Comparison of ENCODE assay signal across 27 cellular contexts in the genomic region with DNA sequence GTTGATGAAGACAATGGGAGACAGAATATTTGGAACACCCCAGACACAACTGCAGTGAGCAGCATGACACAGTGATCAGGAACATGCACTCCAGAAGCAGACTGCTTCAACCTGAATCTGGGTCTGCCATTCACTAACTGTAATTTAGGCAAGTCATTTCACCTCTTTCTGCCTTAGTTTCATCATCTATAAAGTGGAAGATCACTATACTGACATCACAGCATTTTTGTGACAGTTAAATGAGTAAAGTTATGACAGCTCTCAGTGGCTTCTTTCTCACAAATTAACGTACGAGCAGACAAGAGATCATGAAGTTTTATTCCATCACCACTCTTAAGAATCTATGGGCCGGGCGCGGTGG. TPM values are rescaled to one million over a fixed set of nuclear protein-coding genes. Genes with fewer than 3 reads are reported as not detected.
DNase-seq lines count a peak whose midpoint lies in the region; ATAC-seq, FAIRE-seq and TF ChIP-seq lines count a peak whose summit lies in the region.
"Had no signal": no experiment of that assay in that cellular context is flagged by ENCODE, and none has a peak within 500 bp of the region (broad histone marks: within the 10 kb centered on the region; RNA-seq: fewer than 3 reads in every experiment).

No MANE protein-coding gene starts in this region.

- H3K4me3 ChIP-seq in K562 = no peak overlapping the region
- H3K4me3 ChIP-seq in mesodermal cell (ENCODE audit: extremely low read depth, insufficient read depth, low read length, poor library complexity, severe bottlenecking) = no peak overlapping the region
- H3K4me3 ChIP-seq: body of pancreas had no signal

- H3K4me2 ChIP-seq in K562 (ENCODE audit: insufficient read depth, low read length) = no peak overlapping the region

- TF ChIP-seq CTCF in HFFc6 (IDR thresholded peaks at IDR 0.05) = no peak
- TF ChIP-seq CTCF in K562 (IDR thresholded peaks at IDR 0.05 in 2 of 3, conservative IDR thresholded peaks at IDR 0.05 in 1 of 3; ENCODE audit: insufficient read depth in 2 of 3, low read depth in 1 of 3, low read length in 3 of 3) = no peak

- H3K27ac Mint-ChIP-seq in activated CD4-positive, alpha-beta T cell treated with anti-CD3 and anti-CD28 coated beads for 36 hours = peak overlapping the region; percentile 7
- H3K27ac Mint-ChIP-seq in HFFc6 = peak overlapping the region; percentile 92
- H3K27ac Mint-ChIP-seq: IgD-negative memory B cell, memory B cell, type B pancreatic cell had no signal

- H3K4me1 ChIP-seq in K562 (replicated peaks in 1 of 2; ENCODE audit: control insufficient read depth in 2 of 2, insufficient read depth in 2 of 2, low read length in 2 of 2) (peaks cover 20 to 30% of the 10 kb centered on the region in 2 experiments; a peak in 3 of 5 replicates), mesodermal cell (ENCODE audit: control insufficient read depth, insufficient read depth, low read length, poor library complexity, severe bottlenecking) (peaks cover 15% of the 10 kb centered on the region)
- H3K4me1 ChIP-seq: body of pancreas, parathyroid adenoma had no signal

- no peak overlapping the region for H3K4me3 Mint-ChIP-seq in activated CD4-positive, alpha-beta T cell treated with anti-CD3 and anti-CD28 coated beads for 36 hours
- H3K4me3 Mint-ChIP-seq in HFFc6 = peak overlapping the region; percentile 44
- H3K4me3 Mint-ChIP-seq: IgD-negative memory B cell; memory B cell; naive thymus-derived CD8-positive, alpha-beta T cell; type B pancreatic cell had no signal

- H2AFZ ChIP-seq in K562 (ENCODE audit: low read depth, low read length) = no peak overlapping the region
- H2AFZ ChIP-seq: parathyroid adenoma had no signal

- H3K9me1 ChIP-seq in K562 (ENCODE audit: control insufficient read depth, insufficient read depth, low read length) = no peaks in the 10 kb centered on the region

- intact Hi-C loops in activated CD4-positive, alpha-beta T cell treated with anti-CD3 and anti-CD28 coated beads for 36 hours (cut with DNase I, micrococcal nuclease) = loop anchor here in 1 of 2 experiments (5.0 kb wide), 1 partner anchor 53 kb away; the partner anchor contains the start of gene NSUN4
- intact Hi-C loops in K562 (cut with micrococcal nuclease) = loop anchor here (10.0 kb wide), 1 partner anchor 56 kb away; the partner anchor contains the start of gene NSUN4

- 87% methylated on average over 5 of the region's 5 CpGs for WGBS in K562 (ENCODE audit: insufficient coverage, low coverage, missing lambda C conversion rate)
- WGBS in mesodermal cell (ENCODE audit: insufficient coverage in 2 of 2), 2 experiments = 82% methylated on average over 4 of the region's 5 CpGs; no CpG with 5 or more reads in 1 of the 2 experiments

- ATAC-seq in activated CD4-positive, alpha-beta T cell treated with anti-CD3 and anti-CD28 coated beads for 36 hours = no peak
- ATAC-seq in K562 = peak; percentile 10
- ATAC-seq: body of pancreas; naive thymus-derived CD8-positive, alpha-beta T cell had no signal

- no peak overlapping the region for H3K9ac ChIP-seq in K562 (ENCODE audit: insufficient read depth in 1 of 2, low read depth in 2 of 2, low read length in 2 of 2)
- H3K9ac ChIP-seq: parathyroid adenoma had no signal

- DNase-seq in activated CD4-positive, alpha-beta T cell treated with anti-CD3 and anti-CD28 coated beads for 36 hours = no peak
- no peak for DNase-seq in activated CD4-positive, alpha-beta T cell treated with anti-CD3 and anti-CD28 coated beads, Interleukin-2, amount 50 U/mL, for 1 hour
- DNase-seq in HFFc6 (no peak), K562 (ENCODE audit: extremely low read depth in 1 of 4, low spot score in 3 of 4) (no peak), cerebellum (ENCODE audit: low spot score) (no peak)
- no peak for DNase-seq in stimulated activated CD4-positive, alpha-beta T cell treated with anti-CD3 and anti-CD28 coated beads, Interleukin-2, amount 100 ng/mL, for 48 hours
- no peak for DNase-seq in stimulated activated CD4-positive, alpha-beta T cell treated with anti-CD3 and anti-CD28 coated beads, Interleukin-12 subunit alpha, Interleukin-12 subunit beta, amount 100 ng/mL, for 4 hours
- DNase-seq: activated CD4-positive, CD25-positive, alpha-beta regulatory T cell treated with anti-CD3 and anti-CD28 coated beads, Interleukin-2, amount 50 U/mL, for 72 hours; activated CD8-positive, alpha-beta memory T cell treated with anti-CD3 and anti-CD28 coated beads, Interleukin-2, amount 50 U/mL, for 48 hours; activated naive CD4-positive, alpha-beta T cell treated with Interleukin-2 at 50 U/mL for 16 hours; body of pancreas; C1 segment of cervical spinal cord; foreskin melanocyte; H7; kidney; MM.1S; naive thymus-derived CD8-positive, alpha-beta T cell; NCI-H1694; NCI-H774; stimulated activated CD4-positive, alpha-beta T cell treated with anti-CD3 and anti-CD28 coated beads, Interleukin-4, amount 100 ng/mL, for 1 hour had no signal

- TF ChIP-seq RAD21 in K562 (CRISPR knock-in tag; conservative IDR thresholded peaks at IDR 0.05 in 1 of 2, IDR thresholded peaks at IDR 0.05 in 1 of 2) = no peak

- H3K36me3 Mint-ChIP-seq in activated CD4-positive, alpha-beta T cell treated with anti-CD3 and anti-CD28 coated beads for 36 hours (ENCODE audit: low read depth) = peaks cover 29% of the 10 kb centered on the region
- peaks cover 36% of the 10 kb centered on the region for H3K36me3 Mint-ChIP-seq in HFFc6 (ENCODE audit: low read depth)
- H3K36me3 Mint-ChIP-seq: IgD-negative memory B cell had no signal

- H3K27me3 ChIP-seq in K562 (ENCODE audit: control insufficient read depth in 2 of 2, insufficient read depth in 2 of 2, low read length in 2 of 2) = no peaks in the 10 kb centered on the region
- H3K27me3 ChIP-seq: body of pancreas had no signal

- FAIRE-seq in K562 (lab: Jason Lieb, UNC) = no peak
- FAIRE-seq: A204.1, D721Med, kidney had no signal

- H3K27ac ChIP-seq in K562 (ENCODE audit: extremely low read depth, low read depth, low read length) (no peak overlapping the region; the same call in 2 of the 3 replicates), mesodermal cell (ENCODE audit: low read depth, low read length, severe bottlenecking) (peak overlapping the region; percentile 49)
- H3K27ac ChIP-seq: body of pancreas, parathyroid adenoma had no signal

- no peaks in the 10 kb centered on the region for H3K27me3 Mint-ChIP-seq in activated CD4-positive, alpha-beta T cell treated with anti-CD3 and anti-CD28 coated beads for 36 hours
- H3K27me3 Mint-ChIP-seq in HFFc6 (ENCODE audit: insufficient read depth) = peaks cover 2% of the 10 kb centered on the region; the same call in 1 of the 2 replicates
- H3K27me3 Mint-ChIP-seq: IgD-negative memory B cell; memory B cell; naive thymus-derived CD8-positive, alpha-beta T cell; type B pancreatic cell had no signal

- CTCF ChIA-PET in activated CD4-positive, alpha-beta T cell treated with anti-CD3 and anti-CD28 coated beads for 36 hours (lab: Charles Lee) = no interaction called here
- CTCF ChIA-PET in K562 (lab: Yijun Ruan, JAX; ENCODE audit: low intra/inter-chr PET ratio) = no interaction called here

- H4K20me1 ChIP-seq in K562 (replicated peaks; ENCODE audit: control insufficient read depth, insufficient read depth, low read length) = no peaks in the 10 kb centered on the region

- H3K9me3 Mint-ChIP-seq in activated CD4-positive, alpha-beta T cell treated with anti-CD3 and anti-CD28 coated beads for 36 hours (ENCODE audit: low read depth) = no peaks in the 10 kb centered on the region
- no peaks in the 10 kb centered on the region for H3K9me3 Mint-ChIP-seq in HFFc6
- H3K9me3 Mint-ChIP-seq: IgD-negative memory B cell; memory B cell; naive thymus-derived CD8-positive, alpha-beta T cell; type B pancreatic cell had no signal

- H3K9me3 ChIP-seq in K562 (replicated peaks; ENCODE audit: control insufficient read depth, insufficient read depth, low read depth, low read length) (no peaks in the 10 kb centered on the region), mesodermal cell (ENCODE audit: control insufficient read depth, low read length) (no peaks in the 10 kb centered on the region)
- H3K9me3 ChIP-seq: body of pancreas had no signal

- POLR2A ChIA-PET in activated CD4-positive, alpha-beta T cell treated with anti-CD3 and anti-CD28 coated beads for 36 hours (lab: Charles Lee) = no interaction called here
- POLR2A ChIA-PET in K562 (lab: Yijun Ruan, JAX) = interaction anchor here (0.6 to 22.6 kb wide), 4 partner anchors 2 to 34 kb away, joined by 5 to 410 read pairs (median 228); partner anchors contain the start of genes LRRC41 and UQCRH

- H3K36me3 ChIP-seq in K562 (ENCODE audit: control insufficient read depth, insufficient read depth, low read length) (peaks cover 66% of the 10 kb centered on the region), mesodermal cell (ENCODE audit: control insufficient read depth, insufficient read depth, low read length) (peaks cover 62% of the 10 kb centered on the region)

- peaks cover 21% of the 10 kb centered on the region for H3K4me1 Mint-ChIP-seq in activated CD4-positive, alpha-beta T cell treated with anti-CD3 and anti-CD28 coated beads for 36 hours
- peaks cover 44% of the 10 kb centered on the region for H3K4me1 Mint-ChIP-seq in HFFc6 (ENCODE audit: low read depth)
- H3K4me1 Mint-ChIP-seq: IgD-negative memory B cell, memory B cell had no signal

- BruUV-seq in K562 (replicated peaks; lab: Mats Ljungman, UMichigan) = no TSS peak

- in situ Hi-C loops in K562 (cut with MboI) = no loop called here

- TF ChIP-seq POLR2A in K562 (conservative IDR thresholded peaks at IDR 0.05) = no peak

- TF ChIP-seq EP300 in K562 (IDR thresholded peaks at IDR 0.05; ENCODE audit: low read length) = no peak; the same call in 1 of the 2 replicates

- no peaks in the 10 kb centered on the region for H3K79me2 ChIP-seq in K562 (ENCODE audit: control insufficient read depth, insufficient read depth, low read length)
- H3K79me2 ChIP-seq: parathyroid adenoma had no signal

RNA-seq across cellular contexts. Expression of gene LRRC41, which starts 14.3 kb away (rescaled TPM):
- total RNA-seq in activated CD4-positive, alpha-beta T cell treated with anti-CD3 and anti-CD28 coated beads for 36 hours = 10 to 100 TPM; 33.4 to 34.7 TPM
- 100 to 1,000 TPM in 4 of 6 experiments, 10 to 100 TPM in 2; 93.9 to 118 (median 104) TPM for total RNA-seq in HFFc6 (2021; fragmentation: NEBNext Ultra II Directional; extraction: Animal tissue kit (Norgen Biotek cat#: 25700))
- total RNA-seq in K562 (2011; cell fraction: chromatin; rRNA removed; ENCODE audit: low replicate concordance) = 66.5 and 77.9 TPM in 2 replicates
- 55.3 and 56.5 TPM in 2 replicates for total RNA-seq in K562 (2011; cell fraction: nucleolus; rRNA removed)
- 56.4 and 78.1 TPM in 2 replicates for total RNA-seq in K562 (2011; cell fraction: nucleoplasm; rRNA removed)
- total RNA-seq in K562 (2014; rRNA removed) = 49.0 and 61.0 TPM in 2 replicates
- total RNA-seq in K562 (2014; rRNA removed; fragmentation: Illumina TruSeq; extraction: Trizol) = 27.2 and 30.7 TPM in 2 replicates
- 47.1 and 49.7 TPM in 2 replicates for total RNA-seq in K562 (2015; rRNA removed; fragmentation: Illumina TruSeq; extraction: Trizol)
- total RNA-seq in K562 (2021) = 64.3 and 64.7 TPM in 2 replicates
- 39.6 and 70.2 TPM in 2 replicates for polyA plus RNA-seq in K562 (2011; rRNA removed)
- polyA plus RNA-seq in K562 (2011; cell fraction: cytosol; rRNA removed) = 74.3 and 85.0 TPM in 2 replicates
- polyA plus RNA-seq in K562 (2011; cell fraction: nucleus; rRNA removed) = 66.4 and 77.5 TPM in 2 replicates
- polyA plus RNA-seq in K562 (2012) = 36.7 and 72.3 TPM in 2 replicates
- 52.3 and 56.7 TPM in 2 replicates for polyA plus RNA-seq in K562 (2014; fragmentation: Illumina TruSeq; extraction: Trizol)
- polyA plus RNA-seq in K562 (2014; fragmentation: Nextera tagmentation; extraction: Ambion mirVana) = 10 to 100 TPM; 10.5 to 11.7 TPM
- polyA plus RNA-seq in K562 (2014; rRNA removed) = 44.2 and 50.0 TPM in 2 replicates
- polyA minus RNA-seq in K562 (2011; rRNA and poly(A)+ RNA removed) = 37.4 and 44.6 TPM in 2 replicates
- polyA minus RNA-seq in K562 (2011; cell fraction: cytosol; rRNA and poly(A)+ RNA removed) = 44.1 and 45.1 TPM in 2 replicates
- polyA minus RNA-seq in K562 (2011; cell fraction: nucleus; rRNA and poly(A)+ RNA removed) = 33.0 and 46.3 TPM in 2 replicates
- 77.3 TPM for polyA plus RNA-seq in mesodermal cell (2013, experiment 1 of 2)
- 74.3 TPM for polyA plus RNA-seq in mesodermal cell (2013, experiment 2 of 2)
- total RNA-seq in cerebellum = 50.8 TPM

RNA-seq across cellular contexts. Expression of gene UQCRH, which starts 14.4 kb away (rescaled TPM):
- 100 to 1,000 TPM; 258 to 391 TPM for total RNA-seq in activated CD4-positive, alpha-beta T cell treated with anti-CD3 and anti-CD28 coated beads for 36 hours
- 100 to 1,000 TPM; 211 to 274 (median 260) TPM for total RNA-seq in HFFc6 (2021; fragmentation: NEBNext Ultra II Directional; extraction: Animal tissue kit (Norgen Biotek cat#: 25700))
- total RNA-seq in K562 (2011; cell fraction: chromatin; rRNA removed; ENCODE audit: low replicate concordance) = 185 and 351 TPM in 2 replicates
- 205 and 247 TPM in 2 replicates for total RNA-seq in K562 (2011; cell fraction: nucleolus; rRNA removed)
- 458 and 624 TPM in 2 replicates for total RNA-seq in K562 (2011; cell fraction: nucleoplasm; rRNA removed)
- total RNA-seq in K562 (2014; rRNA removed) = 2,410 and 3,306 TPM in 2 replicates
- total RNA-seq in K562 (2014; rRNA removed; fragmentation: Illumina TruSeq; extraction: Trizol) = 2,696 and 2,943 TPM in 2 replicates
- total RNA-seq in K562 (2015; rRNA removed; fragmentation: Illumina TruSeq; extraction: Trizol) = 1,782 and 1,893 TPM in 2 replicates
- 1,267 and 1,360 TPM in 2 replicates for total RNA-seq in K562 (2021)
- polyA plus RNA-seq in K562 (2011; rRNA removed) = 2,284 and 2,713 TPM in 2 replicates
- 724 and 2,858 TPM in 2 replicates for polyA plus RNA-seq in K562 (2011; cell fraction: cytosol; rRNA removed)
- 272 and 676 TPM in 2 replicates for polyA plus RNA-seq in K562 (2011; cell fraction: nucleus; rRNA removed)
- polyA plus RNA-seq in K562 (2012) = 1,181 and 2,353 TPM in 2 replicates
- polyA plus RNA-seq in K562 (2014; fragmentation: Illumina TruSeq; extraction: Trizol) = 1,923 and 1,965 TPM in 2 replicates
- polyA plus RNA-seq in K562 (2014; fragmentation: Nextera tagmentation; extraction: Ambion mirVana) = 1,000 to 10,000 TPM; 4,348 to 5,184 TPM
- polyA plus RNA-seq in K562 (2014; rRNA removed) = 1,877 and 2,534 TPM in 2 replicates
- 762 and 899 TPM in 2 replicates for polyA minus RNA-seq in K562 (2011; rRNA and poly(A)+ RNA removed)
- polyA minus RNA-seq in K562 (2011; cell fraction: cytosol; rRNA and poly(A)+ RNA removed) = 241 and 256 TPM in 2 replicates
- 65.4 and 198 TPM in 2 replicates for polyA minus RNA-seq in K562 (2011; cell fraction: nucleus; rRNA and poly(A)+ RNA removed)
- 497 TPM for polyA plus RNA-seq in mesodermal cell (2013, experiment 1 of 2)
- polyA plus RNA-seq in mesodermal cell (2013, experiment 2 of 2) = 466 TPM
- 177 TPM for total RNA-seq in cerebellum

RNA-seq across cellular contexts. Expression of gene RAD54L, which starts 41.6 kb away (rescaled TPM):
- 10 to 100 TPM; 64.2 to 73.4 TPM for total RNA-seq in activated CD4-positive, alpha-beta T cell treated with anti-CD3 and anti-CD28 coated beads for 36 hours
- total RNA-seq in HFFc6 (2021; fragmentation: NEBNext Ultra II Directional; extraction: Animal tissue kit (Norgen Biotek cat#: 25700)) = 10 to 100 TPM in 1 of 6 experiments, 1 to 10 TPM in 5; 3.8 to 10.9 (median 8.3) TPM
- 121 and 199 TPM in 2 replicates for total RNA-seq in K562 (2011; cell fraction: chromatin; rRNA removed; ENCODE audit: low replicate concordance)
- 90.1 and 94.5 TPM in 2 replicates for total RNA-seq in K562 (2011; cell fraction: nucleolus; rRNA removed)
- 71.5 and 90.3 TPM in 2 replicates for total RNA-seq in K562 (2011; cell fraction: nucleoplasm; rRNA removed)
- 33.1 and 37.5 TPM in 2 replicates for total RNA-seq in K562 (2014; rRNA removed)
- 19.9 and 25.3 TPM in 2 replicates for total RNA-seq in K562 (2014; rRNA removed; fragmentation: Illumina TruSeq; extraction: Trizol)
- 30.9 and 31.2 TPM in 2 replicates for total RNA-seq in K562 (2015; rRNA removed; fragmentation: Illumina TruSeq; extraction: Trizol)
- 67.0 and 72.7 TPM in 2 replicates for total RNA-seq in K562 (2021)
- polyA plus RNA-seq in K562 (2011; rRNA removed) = 17.9 and 38.9 TPM in 2 replicates
- polyA plus RNA-seq in K562 (2011; cell fraction: cytosol; rRNA removed) = 25.3 and 30.2 TPM in 2 replicates
- 141 and 147 TPM in 2 replicates for polyA plus RNA-seq in K562 (2011; cell fraction: nucleus; rRNA removed)
- 41.9 and 42.0 TPM in 2 replicates for polyA plus RNA-seq in K562 (2012)
- polyA plus RNA-seq in K562 (2014; fragmentation: Illumina TruSeq; extraction: Trizol) = 77.7 and 80.1 TPM in 2 replicates
- 10 to 100 TPM; 37.1 to 92.3 TPM for polyA plus RNA-seq in K562 (2014; fragmentation: Nextera tagmentation; extraction: Ambion mirVana)
- polyA plus RNA-seq in K562 (2014; rRNA removed) = 38.2 and 43.9 TPM in 2 replicates
- 23.8 and 25.3 TPM in 2 replicates for polyA minus RNA-seq in K562 (2011; rRNA and poly(A)+ RNA removed)
- polyA minus RNA-seq in K562 (2011; cell fraction: cytosol; rRNA and poly(A)+ RNA removed) = 21.7 and 27.2 TPM in 2 replicates
- 27.9 and 34.2 TPM in 2 replicates for polyA minus RNA-seq in K562 (2011; cell fraction: nucleus; rRNA and poly(A)+ RNA removed)
- 16.1 TPM for polyA plus RNA-seq in mesodermal cell (2013, experiment 1 of 2)
- polyA plus RNA-seq in mesodermal cell (2013, experiment 2 of 2) = 16.5 TPM
- 2.6 TPM for total RNA-seq in cerebellum

RNA-seq across cellular contexts. Expression of gene NSUN4, which starts 51.5 kb away (rescaled TPM):
- 10 to 100 TPM; 26.1 to 31.3 TPM for total RNA-seq in activated CD4-positive, alpha-beta T cell treated with anti-CD3 and anti-CD28 coated beads for 36 hours
- total RNA-seq in HFFc6 (2021; fragmentation: NEBNext Ultra II Directional; extraction: Animal tissue kit (Norgen Biotek cat#: 25700)) = 10 to 100 TPM; 14.8 to 17.2 (median 16.7) TPM
- total RNA-seq in K562 (2011; cell fraction: chromatin; rRNA removed; ENCODE audit: low replicate concordance) = 126 and 174 TPM in 2 replicates
- total RNA-seq in K562 (2011; cell fraction: nucleolus; rRNA removed) = 97.2 and 98.2 TPM in 2 replicates
- total RNA-seq in K562 (2011; cell fraction: nucleoplasm; rRNA removed) = 106 and 123 TPM in 2 replicates
- 33.4 and 37.0 TPM in 2 replicates for total RNA-seq in K562 (2014; rRNA removed)
- total RNA-seq in K562 (2014; rRNA removed; fragmentation: Illumina TruSeq; extraction: Trizol) = 34.1 and 39.0 TPM in 2 replicates
- 33.8 and 34.2 TPM in 2 replicates for total RNA-seq in K562 (2015; rRNA removed; fragmentation: Illumina TruSeq; extraction: Trizol)
- total RNA-seq in K562 (2021) = 43.3 and 44.4 TPM in 2 replicates
- polyA plus RNA-seq in K562 (2011; rRNA removed) = 60.2 and 65.6 TPM in 2 replicates
- polyA plus RNA-seq in K562 (2011; cell fraction: cytosol; rRNA removed) = 53.3 and 69.6 TPM in 2 replicates
- 43.8 and 46.3 TPM in 2 replicates for polyA plus RNA-seq in K562 (2011; cell fraction: nucleus; rRNA removed)
- 37.5 and 42.1 TPM in 2 replicates for polyA plus RNA-seq in K562 (2012)
- polyA plus RNA-seq in K562 (2014; fragmentation: Illumina TruSeq; extraction: Trizol) = 47.8 and 47.9 TPM in 2 replicates
- polyA plus RNA-seq in K562 (2014; fragmentation: Nextera tagmentation; extraction: Ambion mirVana) = 10 to 100 TPM; 47.3 to 54.9 TPM
- 43.5 and 46.3 TPM in 2 replicates for polyA plus RNA-seq in K562 (2014; rRNA removed)
- polyA minus RNA-seq in K562 (2011; rRNA and poly(A)+ RNA removed) = 113 and 133 TPM in 2 replicates
- polyA minus RNA-seq in K562 (2011; cell fraction: cytosol; rRNA and poly(A)+ RNA removed) = 44.5 and 46.0 TPM in 2 replicates
- 24.6 and 44.7 TPM in 2 replicates for polyA minus RNA-seq in K562 (2011; cell fraction: nucleus; rRNA and poly(A)+ RNA removed)
- polyA plus RNA-seq in mesodermal cell (2013, experiment 1 of 2) = 18.1 TPM
- polyA plus RNA-seq in mesodermal cell (2013, experiment 2 of 2) = 16.0 TPM
- total RNA-seq in cerebellum = 12.9 TPM
